In the genomic region with DNA sequence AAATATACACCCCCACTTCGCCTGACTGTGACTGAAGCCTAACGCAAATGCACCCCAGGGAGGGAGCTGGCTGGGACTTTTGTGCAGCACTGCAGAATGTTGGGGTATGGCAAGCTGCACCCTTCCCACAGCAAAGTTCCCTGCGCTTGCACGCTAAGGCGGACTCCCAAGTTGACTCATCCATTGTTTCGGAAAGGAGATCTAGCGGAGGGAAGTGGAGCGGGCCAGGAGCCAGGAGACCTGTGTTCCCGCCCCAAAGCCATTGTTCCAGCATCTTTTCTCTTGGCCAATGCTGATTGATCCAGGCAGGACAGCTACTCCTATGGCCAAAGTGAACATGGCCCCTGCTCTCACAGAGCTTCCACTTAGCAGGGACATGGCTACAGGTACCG, we compare ENCODE assay signal across 13 cellular contexts.
DNase-seq lines count a peak whose midpoint lies in the region; ATAC-seq and TF ChIP-seq lines count a peak whose summit lies in the region.
"Had no signal": no experiment of that assay in that cellular context is flagged by ENCODE, and none has a peak within 500 bp of the region (broad histone marks: within the 10 kb centered on the region; RNA-seq: fewer than 3 reads in every experiment).

No MANE protein-coding gene starts in this region.

- H3K4me3 Mint-ChIP-seq in CD4-positive, CD25-positive, alpha-beta regulatory T cell: no peak overlapping the region
- H3K4me3 Mint-ChIP-seq in glutamatergic neuron (ENCODE audit: unreplicated experiment): no peak overlapping the region
- H3K4me3 Mint-ChIP-seq in neural crest cell: no peak overlapping the region
- H3K4me3 Mint-ChIP-seq in CD8-positive, alpha-beta memory T cell: no peak overlapping the region
- H3K4me3 Mint-ChIP-seq: nephron progenitor cell had no signal

- H3K4me1 Mint-ChIP-seq in CD4-positive, CD25-positive, alpha-beta regulatory T cell: peaks cover 0 to 5% (median 3%) of the 10 kb centered on the region in 4 donors
- H3K4me1 Mint-ChIP-seq in glutamatergic neuron (ENCODE audit: low read depth, unreplicated experiment): peaks cover 41% of the 10 kb centered on the region
- H3K4me1 Mint-ChIP-seq in neural crest cell: peaks cover 34% of the 10 kb centered on the region
- no peaks in the 10 kb centered on the region for H3K4me1 Mint-ChIP-seq in CD8-positive, alpha-beta memory T cell

- peak overlapping the region in 2 of 3 donors; percentile 25 to 27 for H3K27ac Mint-ChIP-seq in CD4-positive, CD25-positive, alpha-beta regulatory T cell
- H3K27ac Mint-ChIP-seq in glutamatergic neuron (ENCODE audit: unreplicated experiment) (peak overlapping the region; percentile 89), neural crest cell (ENCODE audit: unreplicated experiment) (peak overlapping the region; percentile 85)
- peak overlapping the region in 1 of 8 donors; percentile 17 for H3K27ac Mint-ChIP-seq in CD8-positive, alpha-beta memory T cell
- H3K27ac Mint-ChIP-seq: nephron progenitor cell had no signal

- H3K36me3 Mint-ChIP-seq in CD4-positive, CD25-positive, alpha-beta regulatory T cell: peaks cover 20% of the 10 kb centered on the region
- H3K36me3 Mint-ChIP-seq in glutamatergic neuron (ENCODE audit: unreplicated experiment): peaks cover 11% of the 10 kb centered on the region
- H3K36me3 Mint-ChIP-seq in neural crest cell (ENCODE audit: low read depth): no peaks in the 10 kb centered on the region
- H3K36me3 Mint-ChIP-seq in CD8-positive, alpha-beta memory T cell: peaks cover 0 to 9% (median 8%) of the 10 kb centered on the region in 3 donors

- ATAC-seq in CD4-positive, CD25-positive, alpha-beta regulatory T cell (ENCODE audit: low read depth in 2 of 2): no peak
- ATAC-seq in GM18498 (IDR thresholded peaks at IDR 0.05; ENCODE audit: unreplicated experiment): no peak

- H3K27me3 ChIP-seq in CD4-positive, CD25-positive, alpha-beta regulatory T cell (ENCODE audit: control insufficient read depth, insufficient read depth, low read length): no peaks in the 10 kb centered on the region
- no peaks in the 10 kb centered on the region for H3K27me3 ChIP-seq in CD8-positive, alpha-beta memory T cell (ENCODE audit: insufficient read depth, low read length, poor library complexity, severe bottlenecking)

- no peak for DNase-seq in CD4-positive, CD25-positive, alpha-beta regulatory T cell
- DNase-seq in astrocyte of the spinal cord (ENCODE audit: low read depth, low spot score) (peak; percentile 74), glutamatergic neuron (no peak), neural crest cell (ENCODE audit: low read depth, low spot score) (no peak), dedifferentiated amniotic fluid mesenchymal stem cell (ENCODE audit: extremely low spot score) (no peak)
- DNase-seq in stimulated activated naive CD4-positive, alpha-beta T cell treated with Interleukin-2 at 50 U/mL for 16 hours (lab: John Stamatoyannopoulos, UW): no peak
- no peak for DNase-seq in CD8-positive, alpha-beta memory T cell
- DNase-seq: activated CD4-positive, alpha-beta T cell treated with anti-CD3 and anti-CD28 coated beads for 1 hour; activated T-cell treated with anti-CD3 and anti-CD28 coated beads, Interleukin-2, amount 50 U/mL, for 1 hour; DMS53; NCI-H2081; nephron progenitor cell had no signal

- H3K36me3 ChIP-seq in CD4-positive, CD25-positive, alpha-beta regulatory T cell (ENCODE audit: control insufficient read depth, insufficient read depth, low read length): no peaks in the 10 kb centered on the region
- H3K36me3 ChIP-seq in CD8-positive, alpha-beta memory T cell (ENCODE audit: insufficient read depth, low read length): no peaks in the 10 kb centered on the region

- peaks cover 3% of the 10 kb centered on the region for H3K27me3 Mint-ChIP-seq in CD4-positive, CD25-positive, alpha-beta regulatory T cell
- peaks cover 12% of the 10 kb centered on the region for H3K27me3 Mint-ChIP-seq in glutamatergic neuron (ENCODE audit: unreplicated experiment)
- H3K27me3 Mint-ChIP-seq in neural crest cell (ENCODE audit: low read depth): no peaks in the 10 kb centered on the region
- no peaks in the 10 kb centered on the region for H3K27me3 Mint-ChIP-seq in CD8-positive, alpha-beta memory T cell

- no peaks in the 10 kb centered on the region for H3K4me1 ChIP-seq in CD4-positive, CD25-positive, alpha-beta regulatory T cell (ENCODE audit: control insufficient read depth, insufficient read depth, low read length, poor library complexity, severe bottlenecking)
- no peaks in the 10 kb centered on the region for H3K4me1 ChIP-seq in CD8-positive, alpha-beta memory T cell (ENCODE audit: insufficient read depth, low read length)

- no peak for TF ChIP-seq CTCF in astrocyte of the spinal cord (IDR thresholded peaks at IDR 0.05; ENCODE audit: low read depth, low read length)
- TF ChIP-seq CTCF in glutamatergic neuron (IDR thresholded peaks at IDR 0.05; ENCODE audit: partially characterized antibody, unreplicated experiment): no peak
- no peak for TF ChIP-seq CTCF in neural crest cell (conservative IDR thresholded peaks at IDR 0.05)

- no peaks in the 10 kb centered on the region for H3K9me3 Mint-ChIP-seq in CD4-positive, CD25-positive, alpha-beta regulatory T cell
- H3K9me3 Mint-ChIP-seq in glutamatergic neuron (ENCODE audit: unreplicated experiment) (peaks cover 10% of the 10 kb centered on the region), neural crest cell (no peaks in the 10 kb centered on the region)
- no peaks in the 10 kb centered on the region for H3K9me3 Mint-ChIP-seq in CD8-positive, alpha-beta memory T cell
- H3K9me3 Mint-ChIP-seq: nephron progenitor cell had no signal

- POLR2A ChIA-PET in CD8-positive, alpha-beta memory T cell (lab: Charles Lee): no interaction called here

- no peak overlapping the region for H3K4me3 ChIP-seq in CD4-positive, CD25-positive, alpha-beta regulatory T cell (ENCODE audit: low read depth, low read length)
- H3K4me3 ChIP-seq in astrocyte of the spinal cord (ENCODE audit: low read depth, low read length): no peak overlapping the region
- H3K4me3 ChIP-seq in CD8-positive, alpha-beta memory T cell (ENCODE audit: low read length): no peak overlapping the region

- in situ Hi-C loops in astrocyte of the spinal cord (cut with HindIII; ENCODE audit: low sequenced_read_pairs): no loop called here

- CTCF ChIA-PET in CD8-positive, alpha-beta memory T cell (lab: Charles Lee): no interaction called here

- H3K27ac ChIP-seq in CD4-positive, CD25-positive, alpha-beta regulatory T cell (ENCODE audit: insufficient read depth, low read length, poor library complexity, severe bottlenecking): no peak overlapping the region
- no peak overlapping the region for H3K27ac ChIP-seq in CD8-positive, alpha-beta memory T cell (ENCODE audit: low read depth, low read length)

- H3K9me3 ChIP-seq in CD4-positive, CD25-positive, alpha-beta regulatory T cell (ENCODE audit: control insufficient read depth in 2 of 2, low read length in 2 of 2): no peaks in the 10 kb centered on the region
- no peaks in the 10 kb centered on the region for H3K9me3 ChIP-seq in CD8-positive, alpha-beta memory T cell (ENCODE audit: low read length)
